8 cellular contexts compared by ENCODE assay signal in genomic region chr1:203268901-203269653, GRCh38. TPM values are rescaled to one million over a fixed set of nuclear protein-coding genes. Genes with fewer than 3 reads are reported as not detected.
DNase-seq lines count a peak whose midpoint lies in the region; TF ChIP-seq lines count a peak whose summit lies in the region.

No MANE protein-coding gene starts in this region.

- peak overlapping the region; percentile 28 to 83 for H2BK12ac ChIP-seq in mesenchymal stem cell (ENCODE audit: low read length in 2 of 2)

- H3F3A ChIP-seq in SK-N-SH (replicated peaks; ENCODE audit: insufficient read depth): no peaks in the 10 kb centered on the region

- H3K4me2 ChIP-seq in SK-N-SH: no peak overlapping the region
- no peak overlapping the region for H3K4me2 ChIP-seq in mesenchymal stem cell (ENCODE audit: low read length, poor library complexity, severe bottlenecking)

- H3K23ac ChIP-seq in mesenchymal stem cell (ENCODE audit: low read length in 2 of 2): no peak overlapping the region

- TF ChIP-seq RAD21 in SK-N-SH (IDR thresholded peaks at IDR 0.05; ENCODE audit: low read length): peak; percentile 91

- no peak overlapping the region for H2BK120ac ChIP-seq in mesenchymal stem cell (ENCODE audit: low read depth, low read length)

- H4K91ac ChIP-seq in mesenchymal stem cell (ENCODE audit: low read length): peak overlapping the region; percentile 64

- DNase-seq in AG08395 (ENCODE audit: low spot score) (peak; percentile 73), GM06990 (ENCODE audit: extremely low read depth, insufficient read length) (no peak), NCI-H1436 treated with DMSO at 0.1 percent for 48 hours (lab: John Stamatoyannopoulos, UW) (peak; percentile 65), SK-N-SH (peak; percentile 78), mesenchymal stem cell (peak; percentile 80), T-helper 9 cell (no peak)
- DNase-seq in stimulated activated CD4-positive, alpha-beta T cell treated with anti-CD3 and anti-CD28 coated beads, Interleukin-1b, Interleukin-23, amount 100 ng/mL, for 48 hours: no peak

- H2BK15ac ChIP-seq in mesenchymal stem cell (ENCODE audit: low read depth, poor library complexity, severe bottlenecking): no peak overlapping the region

- H3K9ac ChIP-seq in SK-N-SH: no peak overlapping the region
- peak overlapping the region; percentile 12 for H3K9ac ChIP-seq in mesenchymal stem cell (ENCODE audit: low read length)

- CTCF ChIA-PET in SK-N-SH (lab: Yijun Ruan, JAX): interaction anchor here (0.5 to 31.2 kb wide), 69 partner anchors 9 to 524 kb away, joined by 3 to 817 read pairs (median 6); partner anchors contain the start of genes ADORA1, BTG2, FMOD and PPFIA4

- H2BK5ac ChIP-seq in mesenchymal stem cell (ENCODE audit: low read depth, low read length, poor library complexity, severe bottlenecking): no peak overlapping the region

- 18% methylated on average over 5 of the region's 5 CpGs for WGBS in SK-N-SH (ENCODE audit: low lambda C conversion rate)
- WGBS in mesenchymal stem cell: 30% methylated on average over 5 of the region's 5 CpGs

- H3K27ac ChIP-seq in SK-N-SH (ENCODE audit: low read depth in 2 of 2, low read length in 1 of 2) (no peak overlapping the region; a peak in 1 of 4 replicates), cingulate gyrus (ENCODE audit: low read depth, low read length) (peak overlapping the region; percentile 71), mesenchymal stem cell (ENCODE audit: low read length, poor library complexity, severe bottlenecking) (no peak overlapping the region)

- H3K14ac ChIP-seq in mesenchymal stem cell (ENCODE audit: low read length in 2 of 2): peak overlapping the region in 1 of 2 experiments; percentile 23

- H3K36me3 ChIP-seq in GM06990 (ENCODE audit: control insufficient read depth, insufficient read depth, low read length): peaks cover 2% of the 10 kb centered on the region
- no peaks in the 10 kb centered on the region for H3K36me3 ChIP-seq in SK-N-SH (replicated peaks in 1 of 2; ENCODE audit: control insufficient read depth in 1 of 2, insufficient read depth in 2 of 2, low read length in 1 of 2)
- H3K36me3 ChIP-seq in mesenchymal stem cell (ENCODE audit: control insufficient read depth in 1 of 2, insufficient read depth in 2 of 2, low read depth in 1 of 2, low read length in 2 of 2): no peaks in the 10 kb centered on the region

- peak overlapping the region; percentile 21 for H2AK5ac ChIP-seq in mesenchymal stem cell (ENCODE audit: low read length, severe bottlenecking)

- H3K4me3 ChIP-seq in GM06990 (replicated peaks; ENCODE audit: low read depth, low read length) (no peak overlapping the region), SK-N-SH (ENCODE audit: low read depth in 2 of 2, low read length in 1 of 2) (peak overlapping the region in 1 of 2 experiments; percentile 31; a peak in 1 of 4 replicates), mesenchymal stem cell (ENCODE audit: insufficient read depth in 1 of 2, low read depth in 1 of 2, low read length in 2 of 2) (no peak overlapping the region)

- no peak overlapping the region for H3K18ac ChIP-seq in mesenchymal stem cell (ENCODE audit: low read depth in 1 of 2, low read length in 2 of 2)

- H3K27me3 ChIP-seq in GM06990 (replicated peaks; ENCODE audit: control insufficient read depth, insufficient read depth, low read length): no peaks in the 10 kb centered on the region
- H3K27me3 ChIP-seq in SK-N-SH (ENCODE audit: insufficient read depth): no peaks in the 10 kb centered on the region
- H3K27me3 ChIP-seq in mesenchymal stem cell (ENCODE audit: control insufficient read depth in 1 of 2, insufficient read depth in 1 of 2, low read length in 2 of 2): peaks cover 4 to 10% of the 10 kb centered on the region in 2 experiments

- no peaks in the 10 kb centered on the region for H3K9me2 ChIP-seq in SK-N-SH

- H4K8ac ChIP-seq in mesenchymal stem cell (ENCODE audit: low read length): peak overlapping the region; percentile 74

- H3K4ac ChIP-seq in mesenchymal stem cell (ENCODE audit: low read depth in 1 of 2, low read length in 2 of 2): no peak overlapping the region

- POLR2A ChIA-PET in SK-N-SH (lab: Yijun Ruan, JAX): no interaction called here

- H4K20me1 ChIP-seq in SK-N-SH (ENCODE audit: insufficient read depth): no peaks in the 10 kb centered on the region

- H3K9me3 ChIP-seq in SK-N-SH (no peaks in the 10 kb centered on the region), mesenchymal stem cell (ENCODE audit: control insufficient read depth, low read length) (no peaks in the 10 kb centered on the region)

- H3K79me1 ChIP-seq in mesenchymal stem cell (replicated peaks; ENCODE audit: low read length, poor library complexity, severe bottlenecking): no peaks in the 10 kb centered on the region

- H3K4me1 ChIP-seq in SK-N-SH (ENCODE audit: control insufficient read depth in 1 of 2, insufficient read depth in 2 of 2, low read depth in 1 of 2, low read length in 1 of 2): peaks cover 0 to 24% of the 10 kb centered on the region in 2 experiments; a peak in 1 of 4 replicates
- H3K4me1 ChIP-seq in mesenchymal stem cell (ENCODE audit: control insufficient read depth, insufficient read depth, low read depth, low read length): peaks cover 17% of the 10 kb centered on the region

- H3K79me2 ChIP-seq in SK-N-SH (ENCODE audit: insufficient read depth): no peaks in the 10 kb centered on the region

- TF ChIP-seq CTCF in GM06990 (IDR thresholded peaks at IDR 0.05; ENCODE audit: insufficient read depth, low read length, poor library complexity, severe bottlenecking): peak; percentile 95
- TF ChIP-seq CTCF in SK-N-SH (IDR thresholded peaks at IDR 0.05): peak; percentile 92

- H2AFZ ChIP-seq in SK-N-SH (ENCODE audit: low read depth) (peak overlapping the region; percentile 36; the same call in 1 of the 2 replicates), mesenchymal stem cell (ENCODE audit: low read depth, low read length) (peak overlapping the region; percentile 3)

- no peak for TF ChIP-seq EP300 in SK-N-SH (IDR thresholded peaks at IDR 0.05; ENCODE audit: borderline replicate concordance in 1 of 2, low read depth in 1 of 2, low read length in 1 of 2)

TF ChIP-seq in SK-N-SH, 30 proteins besides CTCF, POLR2A, EP300 and RAD21:
- no peak for TF ChIP-seq FOXM1 (IDR thresholded peaks at IDR 0.05; ENCODE audit: low read depth)
- TF ChIP-seq TAF1 (IDR thresholded peaks at IDR 0.05; ENCODE audit: borderline replicate concordance, low read depth, low read length): no peak
- TF ChIP-seq CHD2 (IDR thresholded peaks at IDR 0.05; ENCODE audit: low read length, partially characterized antibody): peak; percentile 28
- no peak for TF ChIP-seq TCF12 (IDR thresholded peaks at IDR 0.05)
- no peak for TF ChIP-seq NFIC (IDR thresholded peaks at IDR 0.05; ENCODE audit: borderline replicate concordance)
- TF ChIP-seq, protein P1, sequence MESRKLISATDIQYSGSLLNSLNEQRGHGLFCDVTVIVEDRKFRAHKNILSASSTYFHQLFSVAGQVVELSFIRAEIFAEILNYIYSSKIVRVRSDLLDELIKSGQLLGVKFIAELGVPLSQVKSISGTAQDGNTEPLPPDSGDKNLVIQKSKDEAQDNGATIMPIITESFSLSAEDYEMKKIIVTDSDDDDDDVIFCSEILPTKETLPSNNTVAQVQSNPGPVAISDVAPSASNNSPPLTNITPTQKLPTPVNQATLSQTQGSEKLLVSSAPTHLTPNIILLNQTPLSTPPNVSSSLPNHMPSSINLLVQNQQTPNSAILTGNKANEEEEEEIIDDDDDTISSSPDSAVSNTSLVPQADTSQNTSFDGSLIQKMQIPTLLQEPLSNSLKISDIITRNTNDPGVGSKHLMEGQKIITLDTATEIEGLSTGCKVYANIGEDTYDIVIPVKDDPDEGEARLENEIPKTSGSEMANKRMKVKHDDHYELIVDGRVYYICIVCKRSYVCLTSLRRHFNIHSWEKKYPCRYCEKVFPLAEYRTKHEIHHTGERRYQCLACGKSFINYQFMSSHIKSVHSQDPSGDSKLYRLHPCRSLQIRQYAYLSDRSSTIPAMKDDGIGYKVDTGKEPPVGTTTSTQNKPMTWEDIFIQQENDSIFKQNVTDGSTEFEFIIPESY (IDR thresholded peaks at IDR 0.05; ENCODE audit: borderline replicate concordance, low read depth): no peak
- 0 out of 2 replicates have a peak, but pooled peaks have one; percentile 27 for TF ChIP-seq RFX5 (IDR thresholded peaks at IDR 0.05; ENCODE audit: low read length)
- TF ChIP-seq SIN3A (IDR thresholded peaks at IDR 0.05; ENCODE audit: borderline replicate concordance, low read depth, low read length): no peak
- TF ChIP-seq GATA2 (CRISPR knock-in tag; IDR thresholded peaks at IDR 0.05): peak; percentile 57
- TF ChIP-seq SMC3 (IDR thresholded peaks at IDR 0.05; ENCODE audit: low read depth, low read length): peak; percentile 81
TF ChIP-seq in SK-N-SH: peak in this region for 4.

RNA-seq across cellular contexts. Expression of gene BTG2, which starts 36.2 kb away (rescaled TPM):
- polyA plus RNA-seq in SK-N-SH (2012; rRNA removed): 26.2 and 33.5 TPM in 2 replicates
- 19.1 and 24.9 TPM in 2 replicates for polyA plus RNA-seq in SK-N-SH (2012; cell fraction: cytosol; rRNA removed)
- polyA plus RNA-seq in SK-N-SH (2012; cell fraction: nucleus; rRNA removed): 13.7 and 24.3 TPM in 2 replicates
- polyA plus RNA-seq in mesenchymal stem cell (2013, experiment 1 of 2): 23.3 TPM
- polyA plus RNA-seq in mesenchymal stem cell (2013, experiment 2 of 2): 22.9 TPM

RNA-seq across cellular contexts. Expression of gene CHIT1, which starts 39.6 kb away (rescaled TPM):
- polyA plus RNA-seq in SK-N-SH (2012; rRNA removed): not detected in 2 replicates
- polyA plus RNA-seq in SK-N-SH (2012; cell fraction: cytosol; rRNA removed): not detected in 2 replicates
- polyA plus RNA-seq in SK-N-SH (2012; cell fraction: nucleus; rRNA removed): 0.01 TPM in 2 replicates
- under 0.01 TPM for polyA plus RNA-seq in mesenchymal stem cell (2013, experiment 1 of 2)
- polyA plus RNA-seq in mesenchymal stem cell (2013, experiment 2 of 2): not detected

Comparison
In these comparisons a context has a peak if more than half of its experiments do, and no peak if none do; other contexts are left out.
1. DNase-seq: peak in AG08395 (single experiment), NCI-H1436 treated with DMSO at 0.1 percent for 48 hours (single experiment), SK-N-SH (single experiment) and mesenchymal stem cell (single experiment); none in GM06990 (single experiment), T-helper 9 cell (single experiment) and stimulated activated CD4-positive, alpha-beta T cell treated with anti-CD3 and anti-CD28 coated beads, Interleukin-1b, Interleukin-23, amount 100 ng/mL, for 48 hours (single experiment).